ENCODE assay signal across 16 cellular contexts in the genomic region with DNA sequence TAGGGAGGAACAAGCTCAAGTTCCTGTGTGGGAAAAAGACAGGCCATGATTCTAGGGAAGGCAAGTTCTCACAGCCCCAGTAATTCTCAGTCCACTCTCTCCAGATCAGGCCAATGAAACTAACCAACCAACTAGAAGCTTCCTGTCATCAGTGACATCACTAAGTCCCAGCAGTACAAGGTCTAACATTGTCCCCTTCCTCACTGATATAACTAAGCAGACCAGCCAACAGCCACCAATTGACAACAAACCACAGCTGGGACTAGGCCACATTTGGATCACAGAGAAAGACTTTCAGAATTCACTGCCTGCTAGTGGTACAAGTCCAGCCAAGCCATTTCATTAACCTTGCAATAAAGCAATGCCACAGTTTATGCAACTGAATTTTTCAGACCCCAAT.
A peak's percentile ranks its signal among the peaks of the same experiment; 100 is the strongest.
DNase-seq lines count a peak whose midpoint lies in the region; ATAC-seq and TF ChIP-seq lines count a peak whose summit lies in the region.
"Had no signal": no experiment of that assay in that cellular context is flagged by ENCODE, and none has a peak within 500 bp of the region (broad histone marks: within the 10 kb centered on the region; RNA-seq: fewer than 3 reads in every experiment).

No MANE protein-coding gene starts in this region.

- no peak overlapping the region for H3K4me3 Mint-ChIP-seq in T-helper 1 cell treated with Interleukin-12 subunit alpha and Interleukin-12 subunit beta and Interleukin-4 antibody, amounts not matched to agents 30 μg/mL and 1 μg/mL, for 36 hours
- peak overlapping the region; percentile 41 for H3K4me3 Mint-ChIP-seq in central memory CD8-positive, alpha-beta T cell
- peak overlapping the region; percentile 61 for H3K4me3 Mint-ChIP-seq in natural killer cell treated with Interleukin-12 subunit alpha and Interleukin-12 subunit beta and Interleukin-15 and Interleukin-18, amount 100 ng/mL, for 72 hours

- DNase-seq in T-helper 1 cell (no peak), GM20000 (ENCODE audit: low spot score) (peak; percentile 6), NOMO-1 treated with dmso at 0.1 percent for 144 hours (lab: John Stamatoyannopoulos, UW; ENCODE audit: unreplicated experiment) (no peak), HPDE6-E6E7 (ENCODE audit: extremely low spot score) (no peak), SHP77 treated with DMSO at 0.1 percent for 48 hours (lab: John Stamatoyannopoulos, UW) (no peak)
- DNase-seq in central memory CD8-positive, alpha-beta T cell (ENCODE audit: low spot score in 2 of 2), result no peak
- DNase-seq in natural killer cell treated with Interleukin-12 subunit alpha and Interleukin-12 subunit beta and Interleukin-15 and Interleukin-18, amount 100 ng/mL, for 72 hours (ENCODE audit: low spot score), result no peak
- DNase-seq: DMS153; MM.1S; NCI-H1930; NCI-H345; SJCRH30; stimulated activated CD4-positive, alpha-beta T cell treated with anti-CD3 and anti-CD28 coated beads, Interleukin-2, amount 100 ng/mL, for 48 hours; T-helper 9 cell had no signal

- peak overlapping the region; percentile 37 for H3K27ac Mint-ChIP-seq in T-helper 1 cell treated with Interleukin-12 subunit alpha and Interleukin-12 subunit beta and Interleukin-4 antibody, amounts not matched to agents 30 μg/mL and 1 μg/mL, for 36 hours
- peak overlapping the region; percentile 12 for H3K27ac Mint-ChIP-seq in central memory CD8-positive, alpha-beta T cell (ENCODE audit: low read depth)
- H3K27ac Mint-ChIP-seq in natural killer cell treated with Interleukin-12 subunit alpha and Interleukin-12 subunit beta and Interleukin-15 and Interleukin-18, amount 100 ng/mL, for 72 hours, result peak overlapping the region; percentile 58 to 66

- H3K9me3 Mint-ChIP-seq in T-helper 1 cell treated with Interleukin-12 subunit alpha and Interleukin-12 subunit beta and Interleukin-4 antibody, amounts not matched to agents 30 μg/mL and 1 μg/mL, for 36 hours, result peaks cover 4% of the 10 kb centered on the region
- H3K9me3 Mint-ChIP-seq in central memory CD8-positive, alpha-beta T cell, result no peaks in the 10 kb centered on the region
- no peaks in the 10 kb centered on the region for H3K9me3 Mint-ChIP-seq in natural killer cell treated with Interleukin-12 subunit alpha and Interleukin-12 subunit beta and Interleukin-15 and Interleukin-18, amount 100 ng/mL, for 72 hours

- H3K36me3 Mint-ChIP-seq in T-helper 1 cell treated with Interleukin-12 subunit alpha and Interleukin-12 subunit beta and Interleukin-4 antibody, amounts not matched to agents 30 μg/mL and 1 μg/mL, for 36 hours (ENCODE audit: low read depth), result peaks cover 48% of the 10 kb centered on the region
- H3K36me3 Mint-ChIP-seq in central memory CD8-positive, alpha-beta T cell (ENCODE audit: insufficient read depth), result peaks cover 24% of the 10 kb centered on the region
- peaks cover 30% of the 10 kb centered on the region for H3K36me3 Mint-ChIP-seq in natural killer cell treated with Interleukin-12 subunit alpha and Interleukin-12 subunit beta and Interleukin-15 and Interleukin-18, amount 100 ng/mL, for 72 hours

- H3K27me3 Mint-ChIP-seq in T-helper 1 cell treated with Interleukin-12 subunit alpha and Interleukin-12 subunit beta and Interleukin-4 antibody, amounts not matched to agents 30 μg/mL and 1 μg/mL, for 36 hours (ENCODE audit: low read depth), result no peaks in the 10 kb centered on the region
- no peaks in the 10 kb centered on the region for H3K27me3 Mint-ChIP-seq in central memory CD8-positive, alpha-beta T cell
- H3K27me3 Mint-ChIP-seq in natural killer cell treated with Interleukin-12 subunit alpha and Interleukin-12 subunit beta and Interleukin-15 and Interleukin-18, amount 100 ng/mL, for 72 hours, result no peaks in the 10 kb centered on the region

- no peak for ATAC-seq in central memory CD8-positive, alpha-beta T cell (replicated peaks; ENCODE audit: extremely low read depth, poor library complexity, severe bottlenecking)
- ATAC-seq in natural killer cell treated with Interleukin-12 subunit alpha and Interleukin-12 subunit beta and Interleukin-15 and Interleukin-18, amount 100 ng/mL, for 72 hours, result no peak
- ATAC-seq: HCT116 had no signal

- TF ChIP-seq CTCF in GM20000 (IDR thresholded peaks at IDR 0.05; ENCODE audit: extremely low read depth, missing control alignments), result no peak

- peaks cover 30% of the 10 kb centered on the region for H3K4me1 Mint-ChIP-seq in T-helper 1 cell treated with Interleukin-12 subunit alpha and Interleukin-12 subunit beta and Interleukin-4 antibody, amounts not matched to agents 30 μg/mL and 1 μg/mL, for 36 hours (ENCODE audit: low read depth)
- peaks cover 34% of the 10 kb centered on the region for H3K4me1 Mint-ChIP-seq in central memory CD8-positive, alpha-beta T cell
- peaks cover 31 to 38% of the 10 kb centered on the region in 2 donors for H3K4me1 Mint-ChIP-seq in natural killer cell treated with Interleukin-12 subunit alpha and Interleukin-12 subunit beta and Interleukin-15 and Interleukin-18, amount 100 ng/mL, for 72 hours (ENCODE audit: low read depth in 2 of 2)

Comparison
In these comparisons a context has a peak if more than half of its experiments do, and no peak if none do; other contexts are left out.
1. H3K27ac Mint-ChIP-seq: peak in every context shown above with its lines; median percentile 62 in natural killer cell treated with Interleukin-12 subunit alpha and Interleukin-12 subunit beta and Interleukin-15 and Interleukin-18, amount 100 ng/mL, for 72 hours; 37 in T-helper 1 cell treated with Interleukin-12 subunit alpha and Interleukin-12 subunit beta and Interleukin-4 antibody, amounts not matched to agents 30 μg/mL and 1 μg/mL, for 36 hours; 12 in central memory CD8-positive, alpha-beta T cell.